8 cellular contexts compared by ENCODE assay signal in genomic region chr12:27331927-27332324, GRCh38. TPM values are rescaled to one million over a fixed set of nuclear protein-coding genes. Genes with fewer than 3 reads are reported as not detected.
DNase-seq lines count a peak whose midpoint lies in the region; ATAC-seq, FAIRE-seq and TF ChIP-seq lines count a peak whose summit lies in the region.

No MANE protein-coding gene starts in this region.

- H3K4me3 ChIP-seq in A549 = peak overlapping the region; percentile 77
- H3K4me3 ChIP-seq in HCT116 (replicated peaks in 1 of 2; ENCODE audit: low read depth in 1 of 2, low read length in 2 of 2) = peak overlapping the region; percentile 61 to 78
- no peak overlapping the region for H3K4me3 ChIP-seq in gastroesophageal sphincter

- peaks cover 4 to 27% (median 17%) of the 10 kb centered on the region in 3 donors for H3K27me3 Mint-ChIP-seq in immature natural killer cell (ENCODE audit: low read depth in 3 of 3)

- H3K9me3 Mint-ChIP-seq in activated naive CD4-positive, alpha-beta T cell treated with anti-CD3 and anti-CD28 coated beads, Interleukin-2, amount 50 U/mL, for 72 hours = no peaks in the 10 kb centered on the region
- peaks cover 0 to 2% (median 0%) of the 10 kb centered on the region in 6 donors for H3K9me3 Mint-ChIP-seq in immature natural killer cell

- no peak for TF ChIP-seq POLR2A in A549 (IDR thresholded peaks at IDR 0.05; ENCODE audit: low read length)
- no peak for TF ChIP-seq POLR2A in HCT116 (IDR thresholded peaks at IDR 0.05; ENCODE audit: borderline replicate concordance, extremely low read depth, insufficient read depth, insufficient read length)
- no peak for TF ChIP-seq POLR2A in GM18505 (IDR thresholded peaks at IDR 0.05; ENCODE audit: borderline replicate concordance, extremely low read depth, insufficient read depth, insufficient read length)
- TF ChIP-seq POLR2A in gastroesophageal sphincter (IDR thresholded peaks at IDR 0.05) = no peak

- no peaks in the 10 kb centered on the region for H4K20me1 ChIP-seq in HCT116 (ENCODE audit: insufficient read depth)

- H3K4me2 ChIP-seq in A549 (peak overlapping the region; percentile 92), HCT116 (ENCODE audit: low read length) (peak overlapping the region; percentile 95)

- H3K4me3 Mint-ChIP-seq in immature natural killer cell = peak overlapping the region; percentile 49 to 80 (median 75)

- peaks cover 43% of the 10 kb centered on the region for H3K4me1 ChIP-seq in A549
- peaks cover 15 to 31% of the 10 kb centered on the region in 2 experiments for H3K4me1 ChIP-seq in HCT116 (ENCODE audit: control insufficient read depth in 1 of 2, insufficient read depth in 2 of 2, low read length in 2 of 2)
- H3K4me1 ChIP-seq in gastroesophageal sphincter = peaks cover 4 to 28% (median 4%) of the 10 kb centered on the region in 3 donors

- H3K27ac Mint-ChIP-seq in activated naive CD4-positive, alpha-beta T cell treated with anti-CD3 and anti-CD28 coated beads, Interleukin-2, amount 50 U/mL, for 72 hours = peak overlapping the region; percentile 80 to 93
- H3K27ac Mint-ChIP-seq in immature natural killer cell = peak overlapping the region in 1 of 6 donors; percentile 37

- no peaks in the 10 kb centered on the region for H3K36me3 ChIP-seq in HCT116 (ENCODE audit: control insufficient read depth in 1 of 2, insufficient read depth in 2 of 2, low read length in 2 of 2)
- H3K36me3 ChIP-seq in gastroesophageal sphincter = peaks cover 0 to 10% of the 10 kb centered on the region in 2 donors

- no peaks in the 10 kb centered on the region for H3K27me3 ChIP-seq in HCT116 (ENCODE audit: insufficient read depth, low read length)
- H3K27me3 ChIP-seq in gastroesophageal sphincter = no peaks in the 10 kb centered on the region

- H3K27ac ChIP-seq in A549 (peak overlapping the region; percentile 70 to 92), HCT116 (ENCODE audit: low read depth, low read length) (peak overlapping the region; percentile 55), gastroesophageal sphincter (peak overlapping the region in 2 of 4 donors; percentile 10 to 27)

- peak; percentile 4 to 20; a peak in 4 of 6 replicates for ATAC-seq in A549
- ATAC-seq in HCT116 = peak; percentile 6; the same call in 1 of the 2 replicates
- ATAC-seq in activated naive CD4-positive, alpha-beta T cell treated with anti-CD3 and anti-CD28 coated beads, Interleukin-2, amount 50 U/mL, for 72 hours = peak in 1 of 2 donors; percentile 10
- ATAC-seq in HG03139 (IDR thresholded peaks at IDR 0.05; ENCODE audit: unreplicated experiment) = no peak
- no peak for ATAC-seq in GM18505 (IDR thresholded peaks at IDR 0.05; ENCODE audit: unreplicated experiment)
- no peak for ATAC-seq in gastroesophageal sphincter
- no peak for ATAC-seq in HG03159 (IDR thresholded peaks at IDR 0.05; ENCODE audit: unreplicated experiment)

- H2AFZ ChIP-seq in HCT116 (ENCODE audit: low read depth, low read length, poor library complexity, severe bottlenecking) = peak overlapping the region; percentile 74

- H3K36me3 Mint-ChIP-seq in activated naive CD4-positive, alpha-beta T cell treated with anti-CD3 and anti-CD28 coated beads, Interleukin-2, amount 50 U/mL, for 72 hours = peaks cover 5 to 14% of the 10 kb centered on the region in 2 donors
- H3K36me3 Mint-ChIP-seq in immature natural killer cell = peaks cover 6 to 10% (median 7%) of the 10 kb centered on the region in 3 donors

- H3K79me2 ChIP-seq in HCT116 (ENCODE audit: insufficient read depth, low read length) = peaks cover 14% of the 10 kb centered on the region

- no peak for FAIRE-seq in A549 (lab: Jason Lieb, UNC)

- H3K4me1 Mint-ChIP-seq in immature natural killer cell = peaks cover 11 to 16% of the 10 kb centered on the region in 2 donors

- 19% methylated on average over 3 of the region's 3 CpGs for WGBS in A549 (ENCODE audit: missing lambda C conversion rate)
- WGBS in gastroesophageal sphincter (ENCODE audit: low coverage in 1 of 2), 2 donors = 6 to 21% methylated on average over 2 to 3 of the region's 3 CpGs

- no peaks in the 10 kb centered on the region for H3K9me2 ChIP-seq in HCT116 (ENCODE audit: insufficient read depth)

- H3K9ac ChIP-seq in HCT116 (ENCODE audit: low read length) = peak overlapping the region; percentile 70

- DNase-seq in A549 (ENCODE audit: low read depth in 1 of 2, low spot score in 1 of 2) = no peak
- no peak for DNase-seq in HCT116 (ENCODE audit: low read depth, low spot score)
- DNase-seq in activated naive CD4-positive, alpha-beta T cell treated with anti-CD3 and anti-CD28 coated beads, Interleukin-2, amount 50 U/mL, for 72 hours (ENCODE audit: low spot score in 2 of 2) = no peak
- no peak for DNase-seq in immature natural killer cell

- RAD21 ChIA-PET in HCT116 (lab: Charles Lee; ENCODE audit: low non-redundant PET in 1 of 2, low total read pairs in 2 of 2, uncharacterized antibody in 2 of 2, unreplicated experiment in 2 of 2) = no interaction called here

- no peak for TF ChIP-seq CTCF in A549 (IDR thresholded peaks at IDR 0.05)
- no peak for TF ChIP-seq CTCF in HCT116 (IDR thresholded peaks at IDR 0.05 in 2 of 3, conservative IDR thresholded peaks at IDR 0.05 in 1 of 3; ENCODE audit: borderline replicate concordance in 1 of 3, insufficient read depth in 1 of 3, low read depth in 2 of 3, low read length in 2 of 3)
- no peak for TF ChIP-seq CTCF in gastroesophageal sphincter (IDR thresholded peaks at IDR 0.05)

- no peaks in the 10 kb centered on the region for H3K9me3 ChIP-seq in A549
- H3K9me3 ChIP-seq in HCT116 (ENCODE audit: control insufficient read depth in 1 of 2, insufficient read depth in 1 of 2, low read depth in 1 of 2, low read length in 2 of 2) = no peaks in the 10 kb centered on the region
- no peaks in the 10 kb centered on the region for H3K9me3 ChIP-seq in gastroesophageal sphincter

- POLR2A ChIA-PET in A549 (lab: Yijun Ruan, JAX) (interaction anchor here (0.7 to 1.3 kb wide), 3 partner anchors 12 to 192 kb away, joined by 4 to 7 read pairs (median 5); partner anchors contain the start of gene PPFIBP1), HCT116 (lab: Charles Lee) (no interaction called here)

- CTCF ChIA-PET in A549 (lab: Yijun Ruan, JAX) = interaction anchor here (0.9 to 1.2 kb wide), 3 partner anchors 10 to 315 kb away, joined by 3 read pairs; no protein-coding TSS in a partner anchor
- CTCF ChIA-PET in HCT116 (lab: Charles Lee) = interaction anchor here (0.9 to 1.1 kb wide), 2 partner anchors 26 to 316 kb away, joined by 3 to 5 read pairs; no protein-coding TSS in a partner anchor

- BruUV-seq in HCT116 (replicated peaks; lab: Mats Ljungman, UMichigan) = TSS peak; percentile 72

- TF ChIP-seq RAD21 in A549 (conservative IDR thresholded peaks at IDR 0.05 in 1 of 2, IDR thresholded peaks at IDR 0.05 in 1 of 2) = no peak
- TF ChIP-seq RAD21 in HCT116 (IDR thresholded peaks at IDR 0.05; ENCODE audit: low read depth) = no peak

- intact Hi-C loops in HCT116 (cut with micrococcal nuclease) = no loop called here

- TF ChIP-seq EP300 in A549 (IDR thresholded peaks at IDR 0.05) = no peak
- TF ChIP-seq EP300 in gastroesophageal sphincter (IDR thresholded peaks at IDR 0.05) = no peak

TF ChIP-seq in A549, 52 proteins besides CTCF, POLR2A, EP300 and RAD21 (continues in another document):
- no peak for TF ChIP-seq NFE2L2 (conservative IDR thresholded peaks at IDR 0.05; ENCODE audit: low read length)
- no peak for TF ChIP-seq HEYL (CRISPR knock-in tag; IDR thresholded peaks at IDR 0.05)
- TF ChIP-seq, protein P1, sequence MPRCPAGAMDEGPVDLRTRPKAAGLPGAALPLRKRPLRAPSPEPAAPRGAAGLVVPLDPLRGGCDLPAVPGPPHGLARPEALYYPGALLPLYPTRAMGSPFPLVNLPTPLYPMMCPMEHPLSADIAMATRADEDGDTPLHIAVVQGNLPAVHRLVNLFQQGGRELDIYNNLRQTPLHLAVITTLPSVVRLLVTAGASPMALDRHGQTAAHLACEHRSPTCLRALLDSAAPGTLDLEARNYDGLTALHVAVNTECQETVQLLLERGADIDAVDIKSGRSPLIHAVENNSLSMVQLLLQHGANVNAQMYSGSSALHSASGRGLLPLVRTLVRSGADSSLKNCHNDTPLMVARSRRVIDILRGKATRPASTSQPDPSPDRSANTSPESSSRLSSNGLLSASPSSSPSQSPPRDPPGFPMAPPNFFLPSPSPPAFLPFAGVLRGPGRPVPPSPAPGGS (IDR thresholded peaks at IDR 0.05) = no peak

TF ChIP-seq in HCT116, 20 proteins besides CTCF, POLR2A, EP300 and RAD21 (continues in another document):
- no peak for TF ChIP-seq ZBTB33 (IDR thresholded peaks at IDR 0.05; ENCODE audit: extremely low read depth, insufficient replicate concordance, low read length)
- TF ChIP-seq MAX (IDR thresholded peaks at IDR 0.05) = no peak
- no peak for TF ChIP-seq CEBPB (IDR thresholded peaks at IDR 0.05; ENCODE audit: low read depth)
- no peak for TF ChIP-seq ELF1 (IDR thresholded peaks at IDR 0.05; ENCODE audit: borderline replicate concordance, low read depth)

RNA-seq across cellular contexts. Expression of gene BMAL2, which starts 0.7 kb away (rescaled TPM):
- polyA plus RNA-seq in A549 (2011; rRNA removed) (16.6 and 23.1 TPM in 2 replicates), A549 (2017; fragmentation: RNase III; extraction: RNeasy Plus Mini Kit Qiagen cat#74134 plus additional on column Dnase treatment) (13.5 to 19.9 TPM (median 15.1 TPM) in 3 replicates), immature natural killer cell (not detected)
- polyA plus RNA-seq in A549 (2012; cell fraction: cytosol; rRNA removed) = 5.0 and 5.5 TPM in 2 replicates
- polyA plus RNA-seq in A549 (2012; cell fraction: nucleus; rRNA removed) = 2.3 and 3.6 TPM in 2 replicates
- polyA minus RNA-seq in A549 (2011; rRNA and poly(A)+ RNA removed) = 11.6 and 13.8 TPM in 2 replicates
- total RNA-seq in HCT116 (2021; ENCODE audit: unreplicated experiment) (21.5 TPM), gastroesophageal sphincter (1 to 10 TPM; 3.0 to 8.7 (median 6.0) TPM)
- 4.4 and 6.1 TPM in 2 replicates for polyA plus RNA-seq in HCT116 (2012)
- total RNA-seq in activated naive CD4-positive, alpha-beta T cell treated with anti-CD3 and anti-CD28 coated beads, Interleukin-2, amount 50 U/mL, for 72 hours = 10 to 100 TPM in 1 of 2 donors, 1 to 10 TPM in 1; 7.4 to 14.5 TPM

Comparison
In these comparisons a context has a peak if more than half of its experiments do, and no peak if none do; other contexts are left out.
1. ATAC-seq: peak in A549 (2 of 2) and HCT116 (single experiment); none in HG03139 (single experiment), GM18505 (single experiment), gastroesophageal sphincter (single experiment) and HG03159 (single experiment).
2. H3K4me3 ChIP-seq: peak in A549 (single experiment) and HCT116 (2 of 2); none in gastroesophageal sphincter (0 of 2).